ENCODE assay signal across 18 cellular contexts in genomic region chr14:85601246-85601645, GRCh38.
DNase-seq lines count a peak whose midpoint lies in the region; ATAC-seq and TF ChIP-seq lines count a peak whose summit lies in the region.
"Had no signal": no experiment of that assay in that cellular context is flagged by ENCODE, and none has a peak within 500 bp of the region (broad histone marks: within the 10 kb centered on the region; RNA-seq: fewer than 3 reads in every experiment).

No MANE protein-coding gene starts in this region.

- H4K5ac ChIP-seq in mesendoderm (ENCODE audit: low read length), result no peak overlapping the region

- H3K79me2 ChIP-seq in mesendoderm (ENCODE audit: control insufficient read depth, insufficient read depth, low read length), result no peaks in the 10 kb centered on the region

- H3K4me3 ChIP-seq in mesendoderm (ENCODE audit: low read length), result no peak overlapping the region
- H3K4me3 ChIP-seq in adrenal gland, result no peak overlapping the region
- H3K4me3 ChIP-seq: left lung, spleen, tibial nerve had no signal

- no peak overlapping the region for H3K4me2 ChIP-seq in mesendoderm (ENCODE audit: low read length)

- H3K23ac ChIP-seq in mesendoderm (ENCODE audit: low read length), result no peak overlapping the region

- TF ChIP-seq CTCF in adrenal gland (IDR thresholded peaks at IDR 0.05), result no peak

- peaks cover 2% of the 10 kb centered on the region for H3K79me1 ChIP-seq in mesendoderm (ENCODE audit: low read length)

- H2BK5ac ChIP-seq in mesendoderm (ENCODE audit: low read length), result no peak overlapping the region

- TF ChIP-seq POLR2A in adrenal gland (IDR thresholded peaks at IDR 0.05), result no peak

- intact Hi-C loops in adrenal gland (cut with DNase I), result no loop called here

- H3K4me1 ChIP-seq in mesendoderm (ENCODE audit: control insufficient read depth, low read depth, low read length), result no peaks in the 10 kb centered on the region
- H3K4me1 ChIP-seq in adrenal gland (replicated peaks in 1 of 2), result peaks cover 0 to 11% of the 10 kb centered on the region in 2 donors
- H3K4me1 ChIP-seq: left lung, spleen had no signal

- H3K27ac ChIP-seq in mesendoderm (ENCODE audit: low read depth, low read length) (no peak overlapping the region), adrenal gland (no peak overlapping the region)
- H3K27ac ChIP-seq: spleen had no signal

- H3K27me3 ChIP-seq in mesendoderm (ENCODE audit: insufficient read depth, low read length, poor library complexity) (no peaks in the 10 kb centered on the region), adrenal gland (no peaks in the 10 kb centered on the region)
- H3K27me3 ChIP-seq: left lung, spleen, tibial nerve had no signal

- H3K56ac ChIP-seq in mesendoderm (ENCODE audit: low read length), result no peak overlapping the region

- no peak overlapping the region for H4K8ac ChIP-seq in mesendoderm (ENCODE audit: low read depth, low read length)

- no peak overlapping the region for H2AK5ac ChIP-seq in mesendoderm (ENCODE audit: low read length)

- H3K9me3 ChIP-seq in adrenal gland (replicated peaks in 1 of 3), result no peaks in the 10 kb centered on the region
- H3K9me3 ChIP-seq: left lung, spleen, tibial nerve had no signal

- no peak overlapping the region for H2BK120ac ChIP-seq in mesendoderm (ENCODE audit: low read depth, low read length)

- ATAC-seq in HG03039 (IDR thresholded peaks at IDR 0.05; ENCODE audit: unreplicated experiment), result no peak
- ATAC-seq: left lung; stimulated activated memory B cell treated with anti-CD40 and anti-IgM and Interleukin-4, amounts not matched to agents 10 μg/mL and 1 μg/mL and 100 μg/mL, for 72 hours had no signal

- WGBS in mesendoderm (ENCODE audit: extremely low coverage, insufficient coverage, low lambda C conversion rate), result no CpG with 5 or more reads among the region's 1 CpG
- WGBS in adrenal gland, 4 donors, result 83 to 90% (median 87%) methylated on average over 1 of the region's 1 CpG

- H3K9ac ChIP-seq in mesendoderm (ENCODE audit: low read length), result no peak overlapping the region

- H3K4ac ChIP-seq in mesendoderm (ENCODE audit: low read depth, low read length), result no peak overlapping the region

- DNase-seq in DMS153 (lab: John Stamatoyannopoulos, UW), result peak; percentile 90
- DNase-seq in NCI-H1694 treated with DMSO at 0.1 percent for 48 hours (lab: John Stamatoyannopoulos, UW), result peak; percentile 78
- DNase-seq in NCI-H748 treated with DMSO at 0.1 percent for 48 hours (lab: John Stamatoyannopoulos, UW), result peak; percentile 78
- DNase-seq in mesendoderm, result no peak
- DNase-seq in SKM-1 (lab: John Stamatoyannopoulos, UW; ENCODE audit: unreplicated experiment), result no peak
- no peak for DNase-seq in stimulated activated CD4-positive, alpha-beta T cell treated with anti-CD3 and anti-CD28 coated beads, Interleukin-1b, Interleukin-23, amount 100 ng/mL, for 48 hours
- no peak for DNase-seq in adrenal gland
- DNase-seq: activated CD4-positive, alpha-beta T cell treated with anti-CD3 and anti-CD28 coated beads for 4 hours; activated CD8-positive, alpha-beta memory T cell treated with anti-CD3 and anti-CD28 coated beads, Interleukin-2, amount 50 U/mL, for 4 hours; activated gamma-delta T cell treated with Interleukin-2 at 50 U/mL for 16 hours; left lung; NCI-H1048; SHP77 treated with DMSO at 0.1 percent for 48 hours; spleen; T-helper 9 cell had no signal

- H3K36me3 ChIP-seq in mesendoderm (ENCODE audit: control insufficient read depth, insufficient read depth, low read length), result no peaks in the 10 kb centered on the region
- no peaks in the 10 kb centered on the region for H3K36me3 ChIP-seq in adrenal gland (replicated peaks in 1 of 2)
- H3K36me3 ChIP-seq: left lung, spleen, tibial nerve had no signal

- H3K18ac ChIP-seq in mesendoderm (ENCODE audit: low read length), result peak overlapping the region; percentile 22

- H2BK15ac ChIP-seq in mesendoderm (replicated peaks; ENCODE audit: low read depth), result no peak overlapping the region

Comparison
In these comparisons a context has a peak if more than half of its experiments do, and no peak if none do; other contexts are left out.
1. DNase-seq: peak in DMS153 (single experiment), NCI-H1694 treated with DMSO at 0.1 percent for 48 hours (single experiment) and NCI-H748 treated with DMSO at 0.1 percent for 48 hours (single experiment); none in mesendoderm (single experiment), SKM-1 (single experiment), stimulated activated CD4-positive, alpha-beta T cell treated with anti-CD3 and anti-CD28 coated beads, Interleukin-1b, Interleukin-23, amount 100 ng/mL, for 48 hours (single experiment) and adrenal gland (0 of 7).